14 cellular contexts compared by ENCODE assay signal in genomic region chr3:194481525-194482195, GRCh38. TPM values are rescaled to one million over a fixed set of nuclear protein-coding genes. Genes with fewer than 3 reads are reported as not detected.
DNase-seq lines count a peak whose midpoint lies in the region; ATAC-seq, FAIRE-seq and TF ChIP-seq lines count a peak whose summit lies in the region.
"Had no signal": no experiment of that assay in that cellular context is flagged by ENCODE, and none has a peak within 500 bp of the region (broad histone marks: within the 10 kb centered on the region; RNA-seq: fewer than 3 reads in every experiment).

No MANE protein-coding gene starts in this region.

- H3K4me1 Mint-ChIP-seq in natural killer cell treated with Interleukin-12 subunit alpha and Interleukin-12 subunit beta and Interleukin-15 and Interleukin-18, amount 100 ng/mL, for 72 hours (ENCODE audit: low read depth in 2 of 2), result peaks cover 16 to 28% of the 10 kb centered on the region in 2 donors
- H3K4me1 Mint-ChIP-seq in natural killer cell (peaks cover 12 to 27% of the 10 kb centered on the region in 2 donors), T-helper 17 cell (peaks cover 30% of the 10 kb centered on the region)

- no peak overlapping the region for H3K9ac ChIP-seq in keratinocyte (ENCODE audit: control insufficient read depth, extremely low read depth, insufficient read depth, low read length)

- H3K9me3 ChIP-seq in T-helper 17 cell (ENCODE audit: control insufficient read depth, low read length, poor library complexity, severe bottlenecking) (no peaks in the 10 kb centered on the region), keratinocyte (ENCODE audit: control insufficient read depth, low read depth, low read length) (no peaks in the 10 kb centered on the region)
- H3K9me3 ChIP-seq: body of pancreas, spleen had no signal

- H3K36me3 ChIP-seq in keratinocyte (ENCODE audit: control insufficient read depth in 2 of 2, extremely low read depth in 1 of 2, insufficient read depth in 2 of 2, low read length in 2 of 2), result peaks cover 8 to 39% of the 10 kb centered on the region in 2 experiments

- DNase-seq in natural killer cell treated with Interleukin-12 subunit alpha and Interleukin-12 subunit beta and Interleukin-15 and Interleukin-18, amount 100 ng/mL, for 72 hours (ENCODE audit: low spot score), result no peak
- DNase-seq in natural killer cell (no peak), T-helper 17 cell (no peak), keratinocyte (ENCODE audit: low read depth, low spot score) (no peak), NCI-H1436 (lab: John Stamatoyannopoulos, UW) (no peak), NCI-H1092 treated with DMSO at 0.1 percent for 48 hours (lab: John Stamatoyannopoulos, UW) (no peak), NCI-H1048 (lab: John Stamatoyannopoulos, UW) (no peak)
- DNase-seq: activated CD8-positive, alpha-beta memory T cell treated with anti-CD3 and anti-CD28 coated beads for 24 hours; body of pancreas; naive B cell; NCI-H748 treated with DMSO at 0.1 percent for 48 hours; spleen; T-cell had no signal

- peak overlapping the region; percentile 34 for H3K4me2 ChIP-seq in keratinocyte (ENCODE audit: control insufficient read depth, extremely low read depth, insufficient read depth, low read depth, low read length)

- H3K9me3 Mint-ChIP-seq in natural killer cell treated with Interleukin-12 subunit alpha and Interleukin-12 subunit beta and Interleukin-15 and Interleukin-18, amount 100 ng/mL, for 72 hours, result no peaks in the 10 kb centered on the region
- H3K9me3 Mint-ChIP-seq in natural killer cell, result no peaks in the 10 kb centered on the region
- H3K9me3 Mint-ChIP-seq: naive B cell, T-cell had no signal

- FAIRE-seq in keratinocyte (lab: Jason Lieb, UNC), result no peak

- TF ChIP-seq CTCF in natural killer cell (IDR thresholded peaks at IDR 0.05), result no peak
- no peak for TF ChIP-seq CTCF in keratinocyte (optimal IDR thresholded peaks at IDR 0.05 in 1 of 3, IDR thresholded peaks at IDR 0.05 in 1 of 3, conservative IDR thresholded peaks at IDR 0.05 in 1 of 3; ENCODE audit: extremely low read depth in 1 of 3, insufficient read depth in 2 of 3, low read length in 3 of 3)

- H4K20me1 ChIP-seq in keratinocyte (ENCODE audit: control insufficient read depth, extremely low read depth, insufficient read depth, low read length), result peaks cover 14% of the 10 kb centered on the region

- H3K27me3 Mint-ChIP-seq in natural killer cell treated with Interleukin-12 subunit alpha and Interleukin-12 subunit beta and Interleukin-15 and Interleukin-18, amount 100 ng/mL, for 72 hours, result no peaks in the 10 kb centered on the region
- H3K27me3 Mint-ChIP-seq in natural killer cell (ENCODE audit: low read depth in 2 of 2) (no peaks in the 10 kb centered on the region), T-helper 17 cell (no peaks in the 10 kb centered on the region)
- H3K27me3 Mint-ChIP-seq: naive B cell, T-cell had no signal

- H3K9me1 ChIP-seq in keratinocyte (ENCODE audit: control insufficient read depth, extremely low read depth, insufficient read depth, low read length), result no peaks in the 10 kb centered on the region

- peak overlapping the region; percentile 4 to 58 for H3K27ac Mint-ChIP-seq in natural killer cell treated with Interleukin-12 subunit alpha and Interleukin-12 subunit beta and Interleukin-15 and Interleukin-18, amount 100 ng/mL, for 72 hours
- no peak overlapping the region for H3K27ac Mint-ChIP-seq in natural killer cell
- H3K27ac Mint-ChIP-seq in T-helper 17 cell, result peak overlapping the region; percentile 86
- H3K27ac Mint-ChIP-seq: T-cell had no signal

- no peak overlapping the region for H3K27ac ChIP-seq in keratinocyte (ENCODE audit: control insufficient read depth, insufficient read depth, low read length)

- H3K79me2 ChIP-seq in keratinocyte (ENCODE audit: control insufficient read depth, insufficient read depth, low read length), result peaks cover 93% of the 10 kb centered on the region

- no peaks in the 10 kb centered on the region for H3K27me3 ChIP-seq in keratinocyte (ENCODE audit: control insufficient read depth, extremely low read depth, insufficient read depth, low read length)
- H3K27me3 ChIP-seq: body of pancreas, spleen had no signal

- peaks cover 12% of the 10 kb centered on the region for H3K36me3 Mint-ChIP-seq in natural killer cell treated with Interleukin-12 subunit alpha and Interleukin-12 subunit beta and Interleukin-15 and Interleukin-18, amount 100 ng/mL, for 72 hours
- no peaks in the 10 kb centered on the region for H3K36me3 Mint-ChIP-seq in natural killer cell
- H3K36me3 Mint-ChIP-seq in T-helper 17 cell (ENCODE audit: low read depth), result no peaks in the 10 kb centered on the region

- peaks cover 14% of the 10 kb centered on the region for H3K4me1 ChIP-seq in keratinocyte (ENCODE audit: control insufficient read depth, extremely low read depth, insufficient read depth, low read length)

- dilution Hi-C loops in keratinocyte (cut with MboI; ENCODE audit: extremely low pct_ligation_motif_present, low sequenced_read_pairs), result no loop called here

- no peak overlapping the region for H2AFZ ChIP-seq in keratinocyte (ENCODE audit: control insufficient read depth, low read length)

- intact Hi-C loops in natural killer cell (cut with micrococcal nuclease), result loop anchor here (10.0 kb wide), 1 partner anchor 783 kb away; no protein-coding TSS in a partner anchor

- no peak overlapping the region for H3K4me3 ChIP-seq in keratinocyte (ENCODE audit: control insufficient read depth in 2 of 3, extremely low read depth in 1 of 3, insufficient read depth in 2 of 3, low read depth in 1 of 3, low read length in 3 of 3)
- H3K4me3 ChIP-seq: body of pancreas, spleen had no signal

- ATAC-seq in natural killer cell treated with Interleukin-12 subunit alpha and Interleukin-12 subunit beta and Interleukin-15 and Interleukin-18, amount 100 ng/mL, for 72 hours, result no peak
- ATAC-seq in natural killer cell, result no peak
- no peak for ATAC-seq in T-helper 17 cell
- no peak for ATAC-seq in GM19351 (IDR thresholded peaks at IDR 0.05; ENCODE audit: unreplicated experiment)
- ATAC-seq: body of pancreas, T-cell had no signal

- no peak overlapping the region for H3K4me3 Mint-ChIP-seq in natural killer cell treated with Interleukin-12 subunit alpha and Interleukin-12 subunit beta and Interleukin-15 and Interleukin-18, amount 100 ng/mL, for 72 hours
- H3K4me3 Mint-ChIP-seq in natural killer cell (no peak overlapping the region), T-helper 17 cell (peak overlapping the region; percentile 9)
- H3K4me3 Mint-ChIP-seq: T-cell had no signal

RNA-seq across cellular contexts. Expression of gene ATP13A3, which starts 5.1 kb away (rescaled TPM):
- total RNA-seq in natural killer cell treated with Interleukin-12 subunit alpha and Interleukin-12 subunit beta and Interleukin-15 and Interleukin-18, amount 100 ng/mL, for 72 hours, result 100 to 1,000 TPM in 1 of 2 donors, 10 to 100 TPM in 1; 67.6 to 157 TPM
- total RNA-seq in natural killer cell (10 to 100 TPM; 62.9 to 79.2 (median 64.2) TPM), T-helper 17 cell (10 to 100 TPM; 65.6 to 81.0 TPM)
- polyA plus RNA-seq in keratinocyte, result 55.9 to 103 TPM (median 85.5 TPM) in 3 replicates
- polyA plus RNA-seq in keratinocyte (2011; ENCODE audit: low read depth), result 19.2 TPM
- 30.8 and 63.9 TPM in 2 replicates for polyA plus RNA-seq in keratinocyte (2011; cell fraction: cytosol; rRNA removed)
- polyA plus RNA-seq in keratinocyte (2011; cell fraction: nucleus; rRNA removed), result 61.4 and 85.2 TPM in 2 replicates
- polyA plus RNA-seq in keratinocyte (2012; ENCODE audit: low replicate concordance), result 31.5 and 54.5 TPM in 2 replicates
- polyA minus RNA-seq in keratinocyte, result 35.1 to 247 TPM (median 111 TPM) in 3 replicates
- polyA minus RNA-seq in keratinocyte (2011; cell fraction: cytosol; rRNA and poly(A)+ RNA removed), result 64.3 TPM
- polyA minus RNA-seq in keratinocyte (2011; cell fraction: nucleus; rRNA and poly(A)+ RNA removed), result 121 and 234 TPM in 2 replicates

Comparison
In these comparisons a context has a peak if more than half of its experiments do, and no peak if none do; other contexts are left out.
1. H3K27ac Mint-ChIP-seq: peak in natural killer cell treated with Interleukin-12 subunit alpha and Interleukin-12 subunit beta and Interleukin-15 and Interleukin-18, amount 100 ng/mL, for 72 hours (2 of 2) and T-helper 17 cell (single experiment); none in natural killer cell (0 of 2).